Comparison of ENCODE assay signal across 1 cellular context in genomic region chr5:154999865-155000264, GRCh38.
TF ChIP-seq lines count a peak whose summit lies in the region.

No MANE protein-coding gene starts in this region.

TF ChIP-seq in GM12878, 131 proteins besides CTCF, POLR2A, EP300 and RAD21 (continued from another document):
- no peak for TF ChIP-seq RELB (IDR thresholded peaks at IDR 0.05; ENCODE audit: low read depth)
- TF ChIP-seq, protein P1, sequence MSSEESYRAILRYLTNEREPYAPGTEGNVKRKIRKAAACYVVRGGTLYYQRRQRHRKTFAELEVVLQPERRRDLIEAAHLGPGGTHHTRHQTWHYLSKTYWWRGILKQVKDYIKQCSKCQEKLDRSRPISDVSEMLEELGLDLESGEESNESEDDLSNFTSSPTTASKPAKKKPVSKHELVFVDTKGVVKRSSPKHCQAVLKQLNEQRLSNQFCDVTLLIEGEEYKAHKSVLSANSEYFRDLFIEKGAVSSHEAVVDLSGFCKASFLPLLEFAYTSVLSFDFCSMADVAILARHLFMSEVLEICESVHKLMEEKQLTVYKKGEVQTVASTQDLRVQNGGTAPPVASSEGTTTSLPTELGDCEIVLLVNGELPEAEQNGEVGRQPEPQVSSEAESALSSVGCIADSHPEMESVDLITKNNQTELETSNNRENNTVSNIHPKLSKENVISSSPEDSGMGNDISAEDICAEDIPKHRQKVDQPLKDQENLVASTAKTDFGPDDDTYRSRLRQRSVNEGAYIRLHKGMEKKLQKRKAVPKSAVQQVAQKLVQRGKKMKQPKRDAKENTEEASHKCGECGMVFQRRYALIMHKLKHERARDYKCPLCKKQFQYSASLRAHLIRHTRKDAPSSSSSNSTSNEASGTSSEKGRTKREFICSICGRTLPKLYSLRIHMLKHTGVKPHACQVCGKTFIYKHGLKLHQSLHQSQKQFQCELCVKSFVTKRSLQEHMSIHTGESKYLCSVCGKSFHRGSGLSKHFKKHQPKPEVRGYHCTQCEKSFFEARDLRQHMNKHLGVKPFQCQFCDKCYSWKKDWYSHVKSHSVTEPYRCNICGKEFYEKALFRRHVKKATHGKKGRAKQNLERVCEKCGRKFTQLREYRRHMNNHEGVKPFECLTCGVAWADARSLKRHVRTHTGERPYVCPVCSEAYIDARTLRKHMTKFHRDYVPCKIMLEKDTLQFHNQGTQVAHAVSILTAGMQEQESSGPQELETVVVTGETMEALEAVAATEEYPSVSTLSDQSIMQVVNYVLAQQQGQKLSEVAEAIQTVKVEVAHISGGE (CRISPR knock-in tag; IDR thresholded peaks at IDR 0.05) = no peak
- no peak for TF ChIP-seq RAD51 (IDR thresholded peaks at IDR 0.05)
- TF ChIP-seq JUNB (IDR thresholded peaks at IDR 0.05) = peak; percentile 62
- TF ChIP-seq, protein P2, sequence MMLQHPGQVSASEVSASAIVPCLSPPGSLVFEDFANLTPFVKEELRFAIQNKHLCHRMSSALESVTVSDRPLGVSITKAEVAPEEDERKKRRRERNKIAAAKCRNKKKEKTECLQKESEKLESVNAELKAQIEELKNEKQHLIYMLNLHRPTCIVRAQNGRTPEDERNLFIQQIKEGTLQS (IDR thresholded peaks at IDR 0.05; ENCODE audit: borderline replicate concordance, extremely low read depth, low read depth, low read length) = no peak
- TF ChIP-seq RCOR1 (conservative IDR thresholded peaks at IDR 0.05; ENCODE audit: low read depth, low read length) = no peak
